In genomic region chr9:128419061-128419925, GRCh38 we compare ENCODE assay signal across 8 cellular contexts. TPM values are rescaled to one million over a fixed set of nuclear protein-coding genes. Genes with fewer than 3 reads are reported as not detected.
DNase-seq lines count a peak whose midpoint lies in the region; ATAC-seq and TF ChIP-seq lines count a peak whose summit lies in the region.

No MANE protein-coding gene starts in this region.

- H3K36me3 Mint-ChIP-seq in activated CD4-positive, alpha-beta T cell treated with anti-CD3 and anti-CD28 coated beads, Interleukin-2, amount 10 ng/mL, durations not matched to agents 7 days and 5 days (ENCODE audit: low read depth): no peaks in the 10 kb centered on the region

- H3K27ac ChIP-seq in sigmoid colon: peak overlapping the region; percentile 75 to 92 (median 86)

- peak overlapping the region; percentile 65 for H3K4me3 Mint-ChIP-seq in activated CD4-positive, alpha-beta T cell treated with anti-CD3 and anti-CD28 coated beads, Interleukin-2, amount 10 ng/mL, durations not matched to agents 7 days and 5 days

- no peak overlapping the region for H3K27ac Mint-ChIP-seq in activated CD4-positive, alpha-beta T cell treated with anti-CD3 and anti-CD28 coated beads, Interleukin-2, amount 10 ng/mL, durations not matched to agents 7 days and 5 days

- no peaks in the 10 kb centered on the region for H3K9me3 ChIP-seq in sigmoid colon

- peaks cover 0 to 16% (median 0%) of the 10 kb centered on the region in 3 donors for H3K27me3 ChIP-seq in sigmoid colon

- 5 to 11% methylated on average over 28 of the region's 28 CpGs for WGBS in sigmoid colon, 2 donors

- CTCF ChIA-PET in activated CD4-positive, alpha-beta T cell treated with anti-CD3 and anti-CD28 coated beads, Interleukin-2, amount 10 ng/mL, durations not matched to agents 7 days and 5 days (lab: Charles Lee): interaction anchor here (0.6 to 2.0 kb wide), 21 partner anchors 7 to 269 kb away, joined by 3 to 7 read pairs (median 3); partner anchors contain the start of gene URM1

- no peak for TF ChIP-seq EP300 in sigmoid colon (IDR thresholded peaks at IDR 0.05)

- no peak for TF ChIP-seq CTCF in sigmoid colon (IDR thresholded peaks at IDR 0.05)

- H3K9me3 Mint-ChIP-seq in activated CD4-positive, alpha-beta T cell treated with anti-CD3 and anti-CD28 coated beads, Interleukin-2, amount 10 ng/mL, durations not matched to agents 7 days and 5 days: no peaks in the 10 kb centered on the region

- H3K27me3 Mint-ChIP-seq in activated CD4-positive, alpha-beta T cell treated with anti-CD3 and anti-CD28 coated beads, Interleukin-2, amount 10 ng/mL, durations not matched to agents 7 days and 5 days: peaks cover 49% of the 10 kb centered on the region

- H3K36me3 ChIP-seq in sigmoid colon: peaks cover 0 to 5% (median 1%) of the 10 kb centered on the region in 4 donors

- TF ChIP-seq POLR2A in sigmoid colon (IDR thresholded peaks at IDR 0.05): no peak

- intact Hi-C loops in sigmoid colon (cut with DNase I): no loop called here

- peaks cover 0 to 27% (median 24%) of the 10 kb centered on the region in 4 donors for H3K4me1 ChIP-seq in sigmoid colon

- peaks cover 6% of the 10 kb centered on the region for H3K4me1 Mint-ChIP-seq in activated CD4-positive, alpha-beta T cell treated with anti-CD3 and anti-CD28 coated beads, Interleukin-2, amount 10 ng/mL, durations not matched to agents 7 days and 5 days

- ATAC-seq in GM21447 (IDR thresholded peaks at IDR 0.05; ENCODE audit: unreplicated experiment): no peak
- no peak for ATAC-seq in HG03139 (IDR thresholded peaks at IDR 0.05; ENCODE audit: unreplicated experiment)

- no peak for DNase-seq in activated CD4-positive, alpha-beta T cell treated with anti-CD3 and anti-CD28 coated beads, Interleukin-2, amount 10 ng/mL, durations not matched to agents 7 days and 5 days
- no peak for DNase-seq in activated CD4-positive, alpha-beta T cell treated with anti-CD3 and anti-CD28 coated beads for 48 hours
- DNase-seq in RPMI8226 (peak; percentile 40), epidermal melanocyte (ENCODE audit: insufficient read length, low spot score) (peak; percentile 42), sigmoid colon (no peak), AG08395 (ENCODE audit: low spot score) (no peak)

- POLR2A ChIA-PET in activated CD4-positive, alpha-beta T cell treated with anti-CD3 and anti-CD28 coated beads, Interleukin-2, amount 10 ng/mL, durations not matched to agents 7 days and 5 days (lab: Charles Lee): interaction anchor here (0.6 to 0.9 kb wide), 2 partner anchors 10 to 57 kb away, joined by 4 to 6 read pairs; no protein-coding TSS in a partner anchor

- H3K4me3 ChIP-seq in sigmoid colon: peak overlapping the region; percentile 74 to 100 (median 94)

RNA-seq across cellular contexts. Expression of gene CERCAM, which starts 1.4 kb away (rescaled TPM):
- under 1 TPM; 0.17 to 0.37 TPM for total RNA-seq in activated CD4-positive, alpha-beta T cell treated with anti-CD3 and anti-CD28 coated beads, Interleukin-2, amount 10 ng/mL, durations not matched to agents 7 days and 5 days
- total RNA-seq in sigmoid colon: 10 to 100 TPM; 18.2 to 28.5 (median 19.8) TPM
- 1 to 10 TPM; 4.2 to 7.1 (median 4.6) TPM for polyA plus RNA-seq in sigmoid colon

RNA-seq across cellular contexts. Expression of gene ODF2, which starts 36.5 kb away (rescaled TPM):
- 10 to 100 TPM; 64.9 to 68.4 TPM for total RNA-seq in activated CD4-positive, alpha-beta T cell treated with anti-CD3 and anti-CD28 coated beads, Interleukin-2, amount 10 ng/mL, durations not matched to agents 7 days and 5 days
- 10 to 100 TPM; 13.6 to 28.2 (median 20.2) TPM for total RNA-seq in sigmoid colon
- 10 to 100 TPM in 1 of 3 donors, 1 to 10 TPM in 2; 4.6 to 22.0 (median 6.0) TPM for polyA plus RNA-seq in sigmoid colon

RNA-seq across cellular contexts. Expression of gene URM1, which starts 48.1 kb away (rescaled TPM):
- 10 to 100 TPM; 65.1 to 78.1 TPM for total RNA-seq in activated CD4-positive, alpha-beta T cell treated with anti-CD3 and anti-CD28 coated beads, Interleukin-2, amount 10 ng/mL, durations not matched to agents 7 days and 5 days
- total RNA-seq in sigmoid colon: 10 to 100 TPM; 16.3 to 25.1 (median 20.4) TPM
- 10 to 100 TPM; 41.8 to 73.3 (median 60.1) TPM for polyA plus RNA-seq in sigmoid colon

Comparison
In these comparisons a context has a peak if more than half of its experiments do, and no peak if none do; other contexts are left out.
1. DNase-seq: peak in RPMI8226 (single experiment) and epidermal melanocyte (single experiment); none in activated CD4-positive, alpha-beta T cell treated with anti-CD3 and anti-CD28 coated beads, Interleukin-2, amount 10 ng/mL, durations not matched to agents 7 days and 5 days (single experiment), activated CD4-positive, alpha-beta T cell treated with anti-CD3 and anti-CD28 coated beads for 48 hours (single experiment), sigmoid colon (single experiment) and AG08395 (single experiment).
2. RNA of gene CERCAM, which starts 1.4 kb away (total RNA-seq): 18.2 to 28.5 TPM in sigmoid colon; 0.17 to 0.37 TPM in activated CD4-positive, alpha-beta T cell treated with anti-CD3 and anti-CD28 coated beads, Interleukin-2, amount 10 ng/mL, durations not matched to agents 7 days and 5 days; every median in the first group is over 10 times any median in the second.